ENCODE assay signal across 20 cellular contexts in the genomic region with DNA sequence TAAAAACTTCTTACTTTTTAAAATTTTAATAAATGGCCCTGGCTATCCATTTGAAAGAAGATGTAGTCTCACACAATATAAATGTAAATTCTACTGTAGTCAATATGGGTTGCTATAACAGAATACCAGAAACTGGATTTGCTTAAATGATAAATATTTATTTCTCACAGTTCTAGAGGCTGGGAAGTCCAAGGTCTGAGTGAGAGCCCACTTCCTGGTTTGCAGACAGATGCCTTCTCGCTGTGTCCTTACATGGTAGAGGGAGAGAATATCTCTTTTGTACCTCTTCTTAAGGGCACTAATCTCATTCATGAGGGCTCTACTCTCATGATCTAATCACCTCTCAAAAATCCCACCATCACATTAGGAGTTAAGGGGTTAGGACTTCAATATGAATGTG.
"Had no signal": no experiment of that assay in that cellular context is flagged by ENCODE, and none has a peak within 500 bp of the region (broad histone marks: within the 10 kb centered on the region; RNA-seq: fewer than 3 reads in every experiment).

No MANE protein-coding gene starts in this region.

- H3K9me2 ChIP-seq: SK-N-SH had no signal

- H3K9me3 ChIP-seq: SJSA1, SK-N-SH had no signal

- DNase-seq: Kasumi-1, MM.1S, NCI-H1092 treated with DMSO at 0.1 percent for 48 hours, NCI-H1417, NCI-H1436 treated with DMSO at 0.1 percent for 48 hours, NCI-H1694, NCI-H187 treated with DMSO at 0.1 percent for 48 hours, NCI-H2029 treated with DMSO at 0.1 percent for 48 hours, NCI-H2171 treated with DMSO at 0.1 percent for 48 hours, NCI-H345, NCI-H446 treated with DMSO at 0.1 percent for 48 hours, NCI-H510A treated with DMSO at 0.1 percent for 48 hours, Right ventricle myocardium superior, RPMI8226, SIG-M5, SK-N-SH, T-helper 1 cell had no signal

- H3K27me3 ChIP-seq: SJSA1 had no signal

- ATAC-seq: K562 had no signal

- H3K4me1 ChIP-seq: SJSA1 had no signal

- H3K27ac ChIP-seq: KMS-11, SJSA1 had no signal

- H3K4me3 ChIP-seq: K562, SJSA1 had no signal

- H3K4me2 ChIP-seq: KMS-11, SK-N-SH had no signal

- H3K9ac ChIP-seq: KMS-11, SK-N-SH had no signal
